ENCODE assay signal across 10 cellular contexts in the genomic region with DNA sequence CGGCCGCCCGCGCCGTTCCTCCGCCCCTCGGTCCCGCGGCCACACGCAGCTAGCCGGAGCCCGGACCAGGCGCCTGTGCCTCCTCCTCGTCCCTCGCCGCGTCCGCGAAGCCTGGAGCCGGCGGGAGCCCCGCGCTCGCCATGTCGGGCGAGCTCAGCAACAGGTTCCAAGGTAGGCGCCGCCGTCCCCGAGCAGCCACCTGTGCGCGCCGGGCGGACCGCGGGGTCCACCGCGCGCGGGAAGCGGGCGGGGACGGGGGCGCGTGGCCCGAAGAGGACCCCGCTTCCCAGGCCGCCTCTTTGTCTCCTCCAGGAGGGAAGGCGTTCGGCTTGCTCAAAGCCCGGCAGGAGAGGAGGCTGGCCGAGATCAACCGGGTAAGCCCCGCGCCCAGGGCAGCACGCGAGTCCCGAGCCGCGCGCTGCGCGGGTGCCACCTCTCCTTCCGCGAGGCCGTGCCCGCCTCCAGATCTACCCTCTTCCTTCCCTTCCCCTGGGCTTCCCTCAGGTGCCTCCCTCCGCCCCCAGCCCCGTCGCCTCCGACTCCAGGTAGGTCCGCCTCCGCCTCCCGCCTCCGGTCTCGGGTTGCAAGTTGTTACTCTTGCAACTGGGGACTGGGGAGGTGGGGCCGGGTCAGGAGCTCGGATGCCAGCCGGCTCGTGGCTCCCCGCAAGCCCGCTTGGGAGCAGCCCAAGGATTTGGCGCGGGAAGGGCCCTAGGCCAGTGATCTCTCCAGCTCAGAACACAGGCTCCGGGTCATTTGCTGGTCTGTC. TPM values are rescaled to one million over a fixed set of nuclear protein-coding genes. Genes with fewer than 3 reads are reported as not detected.
DNase-seq lines count a peak whose midpoint lies in the region; ATAC-seq and TF ChIP-seq lines count a peak whose summit lies in the region.
"Had no signal": no experiment of that assay in that cellular context is flagged by ENCODE, and none has a peak within 500 bp of the region (broad histone marks: within the 10 kb centered on the region; RNA-seq: fewer than 3 reads in every experiment).

AIF1L (plus strand) TSS at position 42 of the 769 bp plus-strand sequence; CDS start at position 141, 99 bp downstream.

- H3K4me1 ChIP-seq in gastrocnemius medialis = no peaks in the 10 kb centered on the region

- no peaks in the 10 kb centered on the region for H3K9me3 ChIP-seq in gastrocnemius medialis
- H3K9me3 ChIP-seq: neutrophil had no signal

- ATAC-seq in gastrocnemius medialis = no peak
- ATAC-seq in HG03045 (IDR thresholded peaks at IDR 0.05; ENCODE audit: unreplicated experiment) = no peak

- intact Hi-C loops in gastrocnemius medialis (cut with DNase I; ENCODE audit: low total_unique reads) = no loop called here

- TF ChIP-seq CTCF in gastrocnemius medialis (IDR thresholded peaks at IDR 0.05 in 4 of 5, conservative IDR thresholded peaks at IDR 0.05 in 1 of 5) = no peak

- H3K27me3 ChIP-seq in gastrocnemius medialis = peaks cover 33 to 47% (median 33%) of the 10 kb centered on the region in 3 donors

- DNase-seq in ELF-1 (ENCODE audit: low read depth, low spot score) (peak; percentile 81), NCI-H2171 (lab: John Stamatoyannopoulos, UW) (peak; percentile 82), gastrocnemius medialis (no peak), NCI-H774 (lab: John Stamatoyannopoulos, UW) (no peak)
- no peak for DNase-seq in stimulated activated naive CD4-positive, alpha-beta T cell treated with Interleukin-2 at 50 U/mL for 16 hours (lab: John Stamatoyannopoulos, UW)

- in situ Hi-C loops in gastrocnemius medialis (cut with MboI; ENCODE audit: low sequenced_read_pairs in 4 of 4) = no loop called here

- no peak within 1 kb of the TSS for H3K27ac ChIP-seq in adipose tissue (ENCODE audit: low read depth, low read length)
- peak within 1 kb of the TSS; percentile 30 to 72 (median 62) for H3K27ac ChIP-seq in gastrocnemius medialis
- H3K27ac ChIP-seq: neutrophil had no signal

- peak within 1 kb of the TSS; percentile 78 for H3K4me3 ChIP-seq in iPS-11a (ENCODE audit: low read depth, low read length)
- peak within 1 kb of the TSS; percentile 47 to 57 (median 54) for H3K4me3 ChIP-seq in gastrocnemius medialis

- WGBS in adipose tissue, 3 donors = 2% methylated on average over 58 to 85 of the region's 85 CpGs

- H3K36me3 ChIP-seq in gastrocnemius medialis = no peaks in the 10 kb centered on the region
- H3K36me3 ChIP-seq: neutrophil had no signal

- peak in 1 of 2 donors; percentile 34 for TF ChIP-seq POLR2A in gastrocnemius medialis (IDR thresholded peaks at IDR 0.05)

RNA-seq across cellular contexts. Expression of gene AIF1L, which starts in this region (rescaled TPM):
- 10 to 100 TPM in 2 of 3 donors, 1 to 10 TPM in 1; 2.9 to 46.2 (median 46.2) TPM for polyA plus RNA-seq in adipose tissue
- 10 to 100 TPM in 1 of 4 donors, 1 to 10 TPM in 3; 7.5 to 10.6 (median 8.9) TPM for total RNA-seq in gastrocnemius medialis
- total RNA-seq: LHCN-M2 had no signal

Comparison
In these comparisons a context has a peak if more than half of its experiments do, and no peak if none do; other contexts are left out.
1. DNase-seq: peak in ELF-1 (single experiment) and NCI-H2171 (single experiment); none in gastrocnemius medialis (0 of 2), stimulated activated naive CD4-positive, alpha-beta T cell treated with Interleukin-2 at 50 U/mL for 16 hours (single experiment) and NCI-H774 (single experiment).